ENCODE assay signal across 23 cellular contexts in genomic region chr17:9912146-9913099, GRCh38. TPM values are rescaled to one million over a fixed set of nuclear protein-coding genes. Genes with fewer than 3 reads are reported as not detected.
"Had no signal": no experiment of that assay in that cellular context is flagged by ENCODE, and none has a peak within 500 bp of the region (broad histone marks: within the 10 kb centered on the region; RNA-seq: fewer than 3 reads in every experiment).

No MANE protein-coding gene starts in this region.

- DNase-seq: activated CD4-positive, alpha-beta T cell treated with anti-CD3 and anti-CD28 coated beads for 1 hour; activated gamma-delta T cell treated with Interleukin-2 at 50 U/mL for 16 hours; adrenal gland; effector memory CD4-positive, alpha-beta T cell; mucosa of descending colon; naive thymus-derived CD4-positive, alpha-beta T cell; ovary; psoas muscle; right cardiac atrium; small intestine; stimulated activated CD4-positive, alpha-beta T cell treated with anti-CD3 and anti-CD28 coated beads, Interleukin-15, amount 100 ng/mL, for 24 hours; stimulated activated CD4-positive, alpha-beta T cell treated with anti-CD3 and anti-CD28 coated beads, Interleukin-4, amount 100 ng/mL, for 1 hour; stimulated activated naive CD8-positive, alpha-beta T cell treated with anti-CD3 and anti-CD28 coated beads, Interleukin-15, amount 100 ng/mL, for 72 hours; T-helper 17 cell; upper lobe of right lung had no signal

- H3K27ac ChIP-seq: adrenal gland, esophagus muscularis mucosa, neural progenitor cell, ovary, psoas muscle, upper lobe of right lung, VCaP had no signal

- ATAC-seq: activated naive CD4-positive, alpha-beta T cell treated with anti-CD3 and anti-CD28 coated beads, Interleukin-2, amount 50 U/mL, for 72 hours; mucosa of descending colon; naive thymus-derived CD4-positive, alpha-beta T cell; psoas muscle; right cardiac atrium; stimulated activated naive CD8-positive, alpha-beta T cell treated with anti-CD3 and anti-CD28 coated beads, Interleukin-15, amount 100 ng/mL, for 72 hours; T-helper 17 cell; upper lobe of right lung had no signal

RNA-seq across cellular contexts. Expression of gene RCVRN, which starts 7.4 kb away (rescaled TPM):
- total RNA-seq: activated CD8-positive, alpha-beta memory T cell treated with anti-CD3 and anti-CD28 coated beads for 36 hours; activated naive CD4-positive, alpha-beta T cell treated with anti-CD3 and anti-CD28 coated beads, Interleukin-2, amount 50 U/mL, for 72 hours; bronchial epithelial cell; endothelial cell of umbilical vein; liver; psoas muscle; T-helper 17 cell had no signal
